9 cellular contexts compared by ENCODE assay signal in genomic region chr6:46990818-46991510, GRCh38. TPM values are rescaled to one million over a fixed set of nuclear protein-coding genes. Genes with fewer than 3 reads are reported as not detected.
DNase-seq lines count a peak whose midpoint lies in the region; FAIRE-seq and TF ChIP-seq lines count a peak whose summit lies in the region.
"Not testable (repeated sequence)": the region's sequence is repeated elsewhere in the genome, so short reads cannot be mapped to it uniquely, and the experiment has no call there.
"Had no signal": no experiment of that assay in that cellular context is flagged by ENCODE, and none has a peak within 500 bp of the region (broad histone marks: within the 10 kb centered on the region; RNA-seq: fewer than 3 reads in every experiment).

No MANE protein-coding gene starts in this region.

- not testable (repeated sequence) for H3K9me3 Mint-ChIP-seq in neural crest cell

- not testable (repeated sequence) for H3K36me3 Mint-ChIP-seq in neural crest cell (ENCODE audit: low read depth)

- peak; percentile 80 for TF ChIP-seq CTCF in left ventricle myocardium inferior (IDR thresholded peaks at IDR 0.05; ENCODE audit: borderline replicate concordance)
- TF ChIP-seq CTCF in neural crest cell (conservative IDR thresholded peaks at IDR 0.05) = peak; percentile 85

- peaks cover 35% of the 10 kb centered on the region for H3K4me1 ChIP-seq in left ventricle myocardium inferior

- H3K4me3 Mint-ChIP-seq in neural crest cell = not testable (repeated sequence)

- H3K4me1 Mint-ChIP-seq in neural crest cell = not testable (repeated sequence)

- H3K27ac ChIP-seq in left ventricle myocardium inferior (replicated peaks) = peak overlapping the region; percentile 66

- intact Hi-C loops in left ventricle myocardium inferior (cut with micrococcal nuclease) = loop anchor here (5.0 kb wide), 2 partner anchors 56 to 144 kb away; no protein-coding TSS in a partner anchor

- DNase-seq in DMS153 treated with DMSO at 0.1 percent for 48 hours (lab: John Stamatoyannopoulos, UW; ENCODE audit: unreplicated experiment) (peak; percentile 69), HT1080 (ENCODE audit: low read depth) (peak; percentile 51), NCI-H2227 (lab: John Stamatoyannopoulos, UW; ENCODE audit: unreplicated experiment) (peak; percentile 47), SIG-M5 (lab: John Stamatoyannopoulos, UW) (peak; percentile 1), cerebellum (ENCODE audit: low spot score) (peak; percentile 56), neural crest cell (ENCODE audit: low read depth, low spot score) (peak; percentile 5), urothelium cell line (ENCODE audit: low spot score) (peak; percentile 50)
- not testable (repeated sequence) for DNase-seq in left ventricle myocardium inferior

- not testable (repeated sequence) for H3K27me3 ChIP-seq in left ventricle myocardium inferior (ENCODE audit: low read depth)

- H3K27me3 Mint-ChIP-seq in neural crest cell (ENCODE audit: low read depth) = not testable (repeated sequence)

- H3K36me3 ChIP-seq in left ventricle myocardium inferior = not testable (repeated sequence)

- not testable (repeated sequence) for H3K9me3 ChIP-seq in left ventricle myocardium inferior (replicated peaks)

- FAIRE-seq in urothelium cell line (lab: Jason Lieb, UNC) = not testable (repeated sequence)

- H3K4me3 ChIP-seq in left ventricle myocardium inferior = peak overlapping the region; percentile 35

- not testable (repeated sequence) for H3K27ac Mint-ChIP-seq in neural crest cell (ENCODE audit: unreplicated experiment)

RNA-seq across cellular contexts. Expression of gene ADGRF1, which starts 51.2 kb away (rescaled TPM):
- not detected in 2 replicates for total RNA-seq in HT1080 (2014; rRNA removed; shearing (Covaris generic))
- 0.06 TPM in 1 of 2 replicates, not detected in the other for polyA plus RNA-seq in HT1080 (2015; cell fraction: cytosol; rRNA removed)
- polyA plus RNA-seq in HT1080 (2015; cell fraction: nucleus; rRNA removed) = 0.09 and 0.12 TPM in 2 replicates
- total RNA-seq in cerebellum = under 0.01 TPM
- total RNA-seq in left ventricle myocardium inferior = not detected
- 0.09 TPM in 1 of 2 replicates, not detected in the other for total RNA-seq in neural crest cell
- total RNA-seq: natural killer cell had no signal
